ENCODE assay signal across 10 cellular contexts in the genomic region with DNA sequence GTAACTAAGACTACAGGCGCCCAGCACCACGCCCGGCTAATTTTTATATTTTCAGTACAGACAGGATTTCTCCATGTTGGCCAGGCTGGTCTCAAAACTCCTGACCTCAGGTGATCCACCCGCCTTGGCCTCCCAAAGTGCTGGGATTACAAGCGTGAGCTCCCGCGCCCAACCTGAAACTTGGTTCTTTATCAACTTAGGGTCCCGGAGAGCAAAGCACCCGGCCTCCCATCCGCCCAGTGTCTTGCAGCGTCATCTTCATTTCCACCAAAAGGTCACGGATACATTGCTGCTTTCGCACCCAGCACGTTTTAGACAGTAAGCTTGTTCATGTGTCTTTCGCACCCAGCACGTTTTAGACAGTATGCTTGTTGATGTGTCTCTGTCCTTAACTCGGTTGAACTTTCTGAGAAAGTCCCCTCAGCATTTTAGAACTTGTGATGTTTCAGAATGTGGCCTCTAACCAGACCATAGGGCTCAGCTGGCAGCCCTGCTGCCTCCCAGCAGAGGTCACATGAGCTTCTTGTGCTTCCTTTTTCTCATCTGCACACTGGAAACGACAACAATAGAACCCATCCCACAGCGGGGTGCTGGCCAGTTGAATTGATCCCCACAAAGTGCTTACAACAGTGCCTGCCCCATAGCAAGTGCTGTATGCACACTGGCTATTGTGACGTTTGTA. TPM values are rescaled to one million over a fixed set of nuclear protein-coding genes. Genes with fewer than 3 reads are reported as not detected.
A peak's percentile ranks its signal among the peaks of the same experiment; 100 is the strongest.
DNase-seq lines count a peak whose midpoint lies in the region; ATAC-seq and TF ChIP-seq lines count a peak whose summit lies in the region.
"Had no signal": no experiment of that assay in that cellular context is flagged by ENCODE, and none has a peak within 500 bp of the region (broad histone marks: within the 10 kb centered on the region; RNA-seq: fewer than 3 reads in every experiment).

No MANE protein-coding gene starts in this region.

- 76 to 94% methylated on average over 7 to 14 of the region's 20 CpGs for WGBS in gastroesophageal sphincter (ENCODE audit: low coverage in 1 of 2), 2 donors

- TF ChIP-seq POLR2A in NB4 (IDR thresholded peaks at IDR 0.05; ENCODE audit: extremely low read depth, insufficient read length): no peak
- TF ChIP-seq POLR2A in gastroesophageal sphincter (IDR thresholded peaks at IDR 0.05): no peak

- no peaks in the 10 kb centered on the region for H3K36me3 ChIP-seq in gastroesophageal sphincter

- no peaks in the 10 kb centered on the region for H3K36me3 Mint-ChIP-seq in activated CD4-positive, alpha-beta T cell treated with anti-CD3 and anti-CD28 coated beads, Interleukin-2, amount 10 ng/mL, durations not matched to agents 24 days and 14 days (ENCODE audit: low read depth)
- peaks cover 0 to 4% of the 10 kb centered on the region in 2 donors for H3K36me3 Mint-ChIP-seq in stimulated activated naive B cell treated with anti-CD40 and anti-IgM and Interleukin-4, amounts not matched to agents 10 μg/mL and 1 μg/mL and 100 μg/mL, for 72 hours
- no peaks in the 10 kb centered on the region for H3K36me3 Mint-ChIP-seq in type B pancreatic cell

- no peaks in the 10 kb centered on the region for H3K9me3 Mint-ChIP-seq in activated CD4-positive, alpha-beta T cell treated with anti-CD3 and anti-CD28 coated beads, Interleukin-2, amount 10 ng/mL, durations not matched to agents 24 days and 14 days
- H3K9me3 Mint-ChIP-seq in stimulated activated naive B cell treated with anti-CD40 and anti-IgM and Interleukin-4, amounts not matched to agents 10 μg/mL and 1 μg/mL and 100 μg/mL, for 72 hours: peaks cover 4 to 5% of the 10 kb centered on the region in 2 donors
- H3K9me3 Mint-ChIP-seq in type B pancreatic cell: no peaks in the 10 kb centered on the region

- H3K4me1 Mint-ChIP-seq in activated CD4-positive, alpha-beta T cell treated with anti-CD3 and anti-CD28 coated beads, Interleukin-2, amount 10 ng/mL, durations not matched to agents 24 days and 14 days: peaks cover 22% of the 10 kb centered on the region
- peaks cover 18 to 20% of the 10 kb centered on the region in 2 donors for H3K4me1 Mint-ChIP-seq in stimulated activated naive B cell treated with anti-CD40 and anti-IgM and Interleukin-4, amounts not matched to agents 10 μg/mL and 1 μg/mL and 100 μg/mL, for 72 hours
- no peaks in the 10 kb centered on the region for H3K4me1 Mint-ChIP-seq in type B pancreatic cell (ENCODE audit: unreplicated experiment)

- H3K9me3 ChIP-seq in gastroesophageal sphincter: no peaks in the 10 kb centered on the region

- DNase-seq in activated CD4-positive, alpha-beta T cell treated with anti-CD3 and anti-CD28 coated beads, Interleukin-2, amount 10 ng/mL, durations not matched to agents 24 days and 14 days: no peak
- DNase-seq in activated CD4-positive, alpha-beta T cell treated with anti-CD3 and anti-CD28 coated beads for 48 hours: no peak
- DNase-seq in NB4 (ENCODE audit: low read depth) (peak; percentile 94), H4 (ENCODE audit: low spot score) (no peak), type B pancreatic cell (ENCODE audit: extremely low spot score, unreplicated experiment) (no peak)
- no peak for DNase-seq in stimulated activated naive B cell treated with anti-CD40 and anti-IgM and Interleukin-4, amounts not matched to agents 10 μg/mL and 1 μg/mL and 100 μg/mL, for 72 hours
- DNase-seq: NCI-H1436 treated with DMSO at 0.1 percent for 48 hours had no signal

- no peaks in the 10 kb centered on the region for H3K4me1 ChIP-seq in gastroesophageal sphincter

- peaks cover 28% of the 10 kb centered on the region for H3K27me3 Mint-ChIP-seq in activated CD4-positive, alpha-beta T cell treated with anti-CD3 and anti-CD28 coated beads, Interleukin-2, amount 10 ng/mL, durations not matched to agents 24 days and 14 days
- peaks cover 7 to 16% of the 10 kb centered on the region in 2 donors for H3K27me3 Mint-ChIP-seq in stimulated activated naive B cell treated with anti-CD40 and anti-IgM and Interleukin-4, amounts not matched to agents 10 μg/mL and 1 μg/mL and 100 μg/mL, for 72 hours
- peaks cover 49% of the 10 kb centered on the region for H3K27me3 Mint-ChIP-seq in type B pancreatic cell

- intact Hi-C loops in activated CD4-positive, alpha-beta T cell treated with anti-CD3 and anti-CD28 coated beads, Interleukin-2, amount 10 ng/mL, durations not matched to agents 24 days and 14 days (cut with micrococcal nuclease): no loop called here

- peak overlapping the region in 1 of 4 donors; percentile 57 for H3K27ac ChIP-seq in gastroesophageal sphincter

- peak overlapping the region; percentile 55 for H3K4me3 Mint-ChIP-seq in activated CD4-positive, alpha-beta T cell treated with anti-CD3 and anti-CD28 coated beads, Interleukin-2, amount 10 ng/mL, durations not matched to agents 24 days and 14 days
- peak overlapping the region; percentile 17 to 70 for H3K4me3 Mint-ChIP-seq in stimulated activated naive B cell treated with anti-CD40 and anti-IgM and Interleukin-4, amounts not matched to agents 10 μg/mL and 1 μg/mL and 100 μg/mL, for 72 hours
- H3K4me3 Mint-ChIP-seq in type B pancreatic cell: no peak overlapping the region

- TF ChIP-seq CTCF in NB4 (IDR thresholded peaks at IDR 0.05; ENCODE audit: low read depth, low read length) (peak; percentile 15), gastroesophageal sphincter (IDR thresholded peaks at IDR 0.05) (no peak), type B pancreatic cell (conservative IDR thresholded peaks at IDR 0.05) (no peak)

- H3K27ac Mint-ChIP-seq in activated CD4-positive, alpha-beta T cell treated with anti-CD3 and anti-CD28 coated beads, Interleukin-2, amount 10 ng/mL, durations not matched to agents 24 days and 14 days: no peak overlapping the region
- H3K27ac Mint-ChIP-seq in stimulated activated naive B cell treated with anti-CD40 and anti-IgM and Interleukin-4, amounts not matched to agents 10 μg/mL and 1 μg/mL and 100 μg/mL, for 72 hours: no peak overlapping the region
- H3K27ac Mint-ChIP-seq in type B pancreatic cell: no peak overlapping the region

- no peak for TF ChIP-seq EP300 in gastroesophageal sphincter (IDR thresholded peaks at IDR 0.05)

- ATAC-seq in gastroesophageal sphincter: peak; percentile 77
- peak; percentile 29 to 81 for ATAC-seq in stimulated activated naive B cell treated with anti-CD40 and anti-IgM and Interleukin-4, amounts not matched to agents 10 μg/mL and 1 μg/mL and 100 μg/mL, for 72 hours (replicated peaks)
- ATAC-seq in GM19351 (IDR thresholded peaks at IDR 0.05; ENCODE audit: unreplicated experiment): no peak

- H3K27me3 ChIP-seq in gastroesophageal sphincter: peaks cover 31% of the 10 kb centered on the region

- H3K4me3 ChIP-seq in NB4 (ENCODE audit: low read depth, low read length): peak overlapping the region; percentile 38
- no peak overlapping the region for H3K4me3 ChIP-seq in gastroesophageal sphincter

RNA-seq across cellular contexts. Expression of a gene that starts 48.8 kb away (rescaled TPM):
- total RNA-seq in activated CD4-positive, alpha-beta T cell treated with anti-CD3 and anti-CD28 coated beads, Interleukin-2, amount 10 ng/mL, durations not matched to agents 24 days and 14 days: not detected in 2 replicates
- total RNA-seq in gastroesophageal sphincter (not detected), type B pancreatic cell (ENCODE audit: low replicate concordance) (0.80 and 1.5 TPM in 2 replicates)
- not detected in 2 replicates for total RNA-seq in H4 (2014; rRNA removed; shearing (Covaris generic))
- total RNA-seq: T-helper 1 cell treated with Interleukin-12 subunit alpha and Interleukin-12 subunit beta and Interleukin-4 antibody, amounts not matched to agents 30 ng/mL and 1 ng/mL, for 36 hours had no signal
